Comparison of ENCODE assay signal across 8 cellular contexts in genomic region chr1:113859478-113860175, GRCh38. TPM values are rescaled to one million over a fixed set of nuclear protein-coding genes. Genes with fewer than 3 reads are reported as not detected.
A peak's percentile ranks its signal among the peaks of the same experiment; 100 is the strongest.
DNase-seq lines count a peak whose midpoint lies in the region; ATAC-seq, FAIRE-seq and TF ChIP-seq lines count a peak whose summit lies in the region.

No MANE protein-coding gene starts in this region.

- CTCF ChIA-PET in activated CD4-positive, alpha-beta memory T cell treated with anti-CD3 and anti-CD28 coated beads, Interleukin-2, amount 10 ng/mL, durations not matched to agents 7 days and 5 days (lab: Charles Lee): interaction anchor here (0.6 to 2.1 kb wide), 9 partner anchors 9 to 183 kb away, joined by 3 to 10 read pairs (median 3); partner anchors contain the start of gene PHTF1

- peaks cover 0 to 4% (median 0%) of the 10 kb centered on the region in 11 experiments; a peak in 1 of 22 replicates for H3K9me3 ChIP-seq in BLaER1 treated with 17β-estradiol and CSF1 and Interleukin-3, amounts not matched to agents 10 nM and 100 nM (replicated peaks in 1 of 11)
- H3K9me3 ChIP-seq in SJCRH30 (replicated peaks) (no peaks in the 10 kb centered on the region), ovary (no peaks in the 10 kb centered on the region), kidney (ENCODE audit: control insufficient read depth in 1 of 2, low read length in 2 of 2) (no peaks in the 10 kb centered on the region)

- H3K36me3 Mint-ChIP-seq in activated CD4-positive, alpha-beta memory T cell treated with anti-CD3 and anti-CD28 coated beads, Interleukin-2, amount 10 ng/mL, durations not matched to agents 7 days and 5 days (ENCODE audit: low read depth): peaks cover 64% of the 10 kb centered on the region

- H3K27ac ChIP-seq in BLaER1 treated with 17β-estradiol and CSF1 and Interleukin-3, amounts not matched to agents 10 nM and 100 nM: peak overlapping the region in 9 of 11 experiments; percentile 6 to 52 (median 38); a peak in 15 of 22 replicates
- H3K27ac ChIP-seq in SJCRH30 (no peak overlapping the region), ovary (no peak overlapping the region), kidney (ENCODE audit: low read depth in 2 of 2, low read length in 2 of 2) (no peak overlapping the region)

- no peaks in the 10 kb centered on the region for H4K20me1 ChIP-seq in BLaER1 treated with 17β-estradiol and CSF1 and Interleukin-3, amounts not matched to agents 10 nM and 100 nM

- intact Hi-C loops in ovary (cut with DNase I): no loop called here
- intact Hi-C loops in kidney (cut with DNase I): no loop called here

- no peak for TF ChIP-seq POLR2A in ovary (IDR thresholded peaks at IDR 0.05)

- H3K36me3 ChIP-seq in BLaER1 treated with 17β-estradiol and CSF1 and Interleukin-3, amounts not matched to agents 10 nM and 100 nM: peaks cover 0 to 65% (median 15%) of the 10 kb centered on the region in 11 experiments; a peak in 14 of 22 replicates
- H3K36me3 ChIP-seq in SJCRH30: no peaks in the 10 kb centered on the region
- H3K36me3 ChIP-seq in ovary: no peaks in the 10 kb centered on the region
- H3K36me3 ChIP-seq in kidney (ENCODE audit: control insufficient read depth in 1 of 2, insufficient read depth in 2 of 2, low read length in 2 of 2): no peaks in the 10 kb centered on the region

- peaks cover 18 to 49% (median 37%) of the 10 kb centered on the region in 10 experiments for H3K4me1 ChIP-seq in BLaER1 treated with 17β-estradiol and CSF1 and Interleukin-3, amounts not matched to agents 10 nM and 100 nM
- H3K4me1 ChIP-seq in SJCRH30 (no peaks in the 10 kb centered on the region), ovary (ENCODE audit: insufficient read depth) (no peaks in the 10 kb centered on the region), kidney (ENCODE audit: control insufficient read depth in 1 of 2, insufficient read depth in 1 of 2, low read depth in 1 of 2, low read length in 2 of 2) (no peaks in the 10 kb centered on the region)

- no peak overlapping the region for H3K4me3 Mint-ChIP-seq in activated CD4-positive, alpha-beta memory T cell treated with anti-CD3 and anti-CD28 coated beads, Interleukin-2, amount 10 ng/mL, durations not matched to agents 7 days and 5 days

- H3K4me3 ChIP-seq in BLaER1 treated with 17β-estradiol and CSF1 and Interleukin-3, amounts not matched to agents 10 nM and 100 nM: peak overlapping the region in 8 of 10 experiments; percentile 19 to 43 (median 40); a peak in 13 of 20 replicates
- no peak overlapping the region for H3K4me3 ChIP-seq in SJCRH30
- H3K4me3 ChIP-seq in ovary: no peak overlapping the region
- H3K4me3 ChIP-seq in kidney (ENCODE audit: low read length in 2 of 2): no peak overlapping the region

- peak overlapping the region in 9 of 11 experiments; percentile 14 to 64 (median 42); a peak in 13 of 22 replicates for H3K9ac ChIP-seq in BLaER1 treated with 17β-estradiol and CSF1 and Interleukin-3, amounts not matched to agents 10 nM and 100 nM
- no peak overlapping the region for H3K9ac ChIP-seq in kidney (ENCODE audit: low read length in 2 of 2)

- H3K4me2 ChIP-seq in BLaER1 treated with 17β-estradiol and CSF1 and Interleukin-3, amounts not matched to agents 10 nM and 100 nM: peak overlapping the region; percentile 65 to 95 (median 83)

- no peak for FAIRE-seq in kidney (lab: Jason Lieb, UNC)

- peak overlapping the region; percentile 64 for H3K27ac Mint-ChIP-seq in activated CD4-positive, alpha-beta memory T cell treated with anti-CD3 and anti-CD28 coated beads, Interleukin-2, amount 10 ng/mL, durations not matched to agents 7 days and 5 days

- H3K27me3 ChIP-seq in BLaER1 treated with 17β-estradiol and CSF1 and Interleukin-3, amounts not matched to agents 10 nM and 100 nM: no peaks in the 10 kb centered on the region
- no peaks in the 10 kb centered on the region for H3K27me3 ChIP-seq in SJCRH30
- no peaks in the 10 kb centered on the region for H3K27me3 ChIP-seq in ovary

- H3K9me3 Mint-ChIP-seq in activated CD4-positive, alpha-beta memory T cell treated with anti-CD3 and anti-CD28 coated beads, Interleukin-2, amount 10 ng/mL, durations not matched to agents 7 days and 5 days: no peaks in the 10 kb centered on the region

- H3K27me3 Mint-ChIP-seq in activated CD4-positive, alpha-beta memory T cell treated with anti-CD3 and anti-CD28 coated beads, Interleukin-2, amount 10 ng/mL, durations not matched to agents 7 days and 5 days: no peaks in the 10 kb centered on the region

- no peak for DNase-seq in activated CD4-positive, alpha-beta memory T cell treated with anti-CD3 and anti-CD28 coated beads, Interleukin-2, amount 10 ng/mL, durations not matched to agents 7 days and 5 days
- DNase-seq in NCI-H526 treated with DMSO at 0.1 percent for 48 hours (lab: John Stamatoyannopoulos, UW) (no peak), SJCRH30 (no peak), ovary (no peak), kidney (no peak)

- peak; percentile 86 for ATAC-seq in GM19395 (IDR thresholded peaks at IDR 0.05; ENCODE audit: unreplicated experiment)
- peak; percentile 86 for ATAC-seq in HG03175 (IDR thresholded peaks at IDR 0.05; ENCODE audit: unreplicated experiment)

- no peak for TF ChIP-seq EP300 in ovary (IDR thresholded peaks at IDR 0.05)

- TF ChIP-seq CTCF in ovary (IDR thresholded peaks at IDR 0.05) (no peak), kidney (IDR thresholded peaks at IDR 0.05; ENCODE audit: borderline replicate concordance, extremely low read depth, insufficient read depth) (no peak)

- POLR2A ChIA-PET in activated CD4-positive, alpha-beta memory T cell treated with anti-CD3 and anti-CD28 coated beads, Interleukin-2, amount 10 ng/mL, durations not matched to agents 7 days and 5 days (lab: Charles Lee): interaction anchor here (1.2 to 2.9 kb wide), 5 partner anchors 10 to 71 kb away, joined by 3 to 28 read pairs (median 20); partner anchors contain the start of genes AP4B1, DCLRE1B and HIPK1

- peaks cover 50% of the 10 kb centered on the region for H3K4me1 Mint-ChIP-seq in activated CD4-positive, alpha-beta memory T cell treated with anti-CD3 and anti-CD28 coated beads, Interleukin-2, amount 10 ng/mL, durations not matched to agents 7 days and 5 days

- 33 to 39% (median 37%) methylated on average over 3 of the region's 3 CpGs for WGBS in ovary, 3 donors

RNA-seq across cellular contexts. Expression of gene PTPN22, which starts 11.9 kb away (rescaled TPM):
- 10 to 100 TPM; 79.4 to 81.1 TPM for total RNA-seq in activated CD4-positive, alpha-beta memory T cell treated with anti-CD3 and anti-CD28 coated beads, Interleukin-2, amount 10 ng/mL, durations not matched to agents 7 days and 5 days
- total RNA-seq in SJCRH30 (2014; rRNA removed; shearing (Covaris generic)): 1.4 and 2.0 TPM in 2 replicates
- total RNA-seq in ovary (1 to 10 TPM in 5 of 7 donors, under 1 TPM in 2; 0.66 to 2.1 (median 1.6) TPM), kidney (6.6 TPM)
- polyA plus RNA-seq in ovary (1 to 10 TPM in 1 of 2 donors, under 1 TPM in 1; 0.24 to 4.2 TPM), kidney (ENCODE audit: insufficient read depth, low read depth, low replicate concordance) (0.32 TPM)

RNA-seq across cellular contexts. Expression of gene BCL2L15, which starts 27.8 kb away (rescaled TPM):
- total RNA-seq in activated CD4-positive, alpha-beta memory T cell treated with anti-CD3 and anti-CD28 coated beads, Interleukin-2, amount 10 ng/mL, durations not matched to agents 7 days and 5 days: 1 to 10 TPM; 1.6 to 2.9 TPM
- 0.18 and 1.2 TPM in 2 replicates for total RNA-seq in SJCRH30 (2014; rRNA removed; shearing (Covaris generic))
- 1 to 10 TPM in 3 of 7 donors, under 1 TPM in 4; 0.18 to 6.7 (median 0.88) TPM for total RNA-seq in ovary
- under 1 TPM; 0.21 to 0.40 TPM for polyA plus RNA-seq in ovary
- total RNA-seq in kidney: 34.3 TPM
- polyA plus RNA-seq in kidney (ENCODE audit: insufficient read depth, low read depth, low replicate concordance): 2.2 TPM

RNA-seq across cellular contexts. Expression of gene AP4B1, which starts 45.0 kb away (rescaled TPM):
- 10 to 100 TPM; 53.7 to 56.7 TPM for total RNA-seq in activated CD4-positive, alpha-beta memory T cell treated with anti-CD3 and anti-CD28 coated beads, Interleukin-2, amount 10 ng/mL, durations not matched to agents 7 days and 5 days
- total RNA-seq in SJCRH30 (2014; rRNA removed; shearing (Covaris generic)): 11.7 and 14.3 TPM in 2 replicates
- total RNA-seq in ovary: 10 to 100 TPM; 14.4 to 23.3 (median 16.9) TPM
- 10 to 100 TPM; 15.2 to 23.7 TPM for polyA plus RNA-seq in ovary
- 21.7 TPM for total RNA-seq in kidney
- polyA plus RNA-seq in kidney (ENCODE audit: insufficient read depth, low read depth, low replicate concordance): 8.7 TPM

RNA-seq across cellular contexts. Expression of gene DCLRE1B, which starts 45.5 kb away (rescaled TPM):
- total RNA-seq in activated CD4-positive, alpha-beta memory T cell treated with anti-CD3 and anti-CD28 coated beads, Interleukin-2, amount 10 ng/mL, durations not matched to agents 7 days and 5 days: 10 to 100 TPM; 13.2 to 14.4 TPM
- 23.7 and 25.3 TPM in 2 replicates for total RNA-seq in SJCRH30 (2014; rRNA removed; shearing (Covaris generic))
- total RNA-seq in ovary: 1 to 10 TPM; 2.4 to 6.8 (median 5.0) TPM
- 1 to 10 TPM; 3.6 to 7.1 TPM for polyA plus RNA-seq in ovary
- 6.1 TPM for total RNA-seq in kidney
- 1.4 TPM for polyA plus RNA-seq in kidney (ENCODE audit: insufficient read depth, low read depth, low replicate concordance)

RNA-seq across cellular contexts. Expression of gene RSBN1, which starts 47.4 kb away (rescaled TPM):
- total RNA-seq in activated CD4-positive, alpha-beta memory T cell treated with anti-CD3 and anti-CD28 coated beads, Interleukin-2, amount 10 ng/mL, durations not matched to agents 7 days and 5 days: 10 to 100 TPM; 27.9 to 32.1 TPM
- 16.6 and 18.5 TPM in 2 replicates for total RNA-seq in SJCRH30 (2014; rRNA removed; shearing (Covaris generic))
- total RNA-seq in ovary (10 to 100 TPM; 28.1 to 36.1 (median 30.8) TPM), kidney (22.0 TPM)
- polyA plus RNA-seq in ovary (10 to 100 TPM; 10.5 to 15.6 TPM), kidney (ENCODE audit: insufficient read depth, low read depth, low replicate concordance) (4.0 TPM)

Comparison
In these comparisons a context has a peak if more than half of its experiments do, and no peak if none do; other contexts are left out.
1. H3K27ac ChIP-seq: peak in BLaER1 treated with 17β-estradiol and CSF1 and Interleukin-3, amounts not matched to agents 10 nM and 100 nM (9 of 11); none in SJCRH30 (single experiment), ovary (0 of 2) and kidney (0 of 2).
2. H3K4me3 ChIP-seq: peak in BLaER1 treated with 17β-estradiol and CSF1 and Interleukin-3, amounts not matched to agents 10 nM and 100 nM (8 of 10); none in SJCRH30 (single experiment), ovary (single experiment) and kidney (0 of 2).
3. H3K9ac ChIP-seq: peak in BLaER1 treated with 17β-estradiol and CSF1 and Interleukin-3, amounts not matched to agents 10 nM and 100 nM (9 of 11); none in kidney (0 of 2).
4. RNA of gene PTPN22, which starts 11.9 kb away (total RNA-seq): 79.4 to 81.1 TPM in activated CD4-positive, alpha-beta memory T cell treated with anti-CD3 and anti-CD28 coated beads, Interleukin-2, amount 10 ng/mL, durations not matched to agents 7 days and 5 days; 6.6 TPM in kidney (single experiment), 1.4 to 2.0 TPM in SJCRH30 and 0.66 to 2.1 TPM in ovary; every median in the first group is over 10 times any median in the second.